10 cellular contexts compared by ENCODE assay signal in genomic region chrX:18146954-18147353, GRCh38.
DNase-seq lines count a peak whose midpoint lies in the region; ATAC-seq and TF ChIP-seq lines count a peak whose summit lies in the region.
"Had no signal": no experiment of that assay in that cellular context is flagged by ENCODE, and none has a peak within 500 bp of the region (broad histone marks: within the 10 kb centered on the region; RNA-seq: fewer than 3 reads in every experiment).

No MANE protein-coding gene starts in this region.

- no peak for TF ChIP-seq CTCF in astrocyte of the cerebellum (IDR thresholded peaks at IDR 0.05; ENCODE audit: low read depth, low read length, missing control alignments)

- in situ Hi-C loops in astrocyte of the cerebellum (cut with HindIII; ENCODE audit: low sequenced_read_pairs): no loop called here

- ATAC-seq in GM21619 (IDR thresholded peaks at IDR 0.05; ENCODE audit: unreplicated experiment): no peak
- ATAC-seq in HG02678 (IDR thresholded peaks at IDR 0.05; ENCODE audit: unreplicated experiment): no peak

- H3K4me3 ChIP-seq in astrocyte of the cerebellum (ENCODE audit: low read depth, low read length): no peak overlapping the region

- DNase-seq in SIG-M5 treated with dmso at 0.1 percent for 504 hours (lab: John Stamatoyannopoulos, UW; ENCODE audit: unreplicated experiment) (peak; percentile 8), SIG-M5 (lab: John Stamatoyannopoulos, UW) (no peak), LHCN-M2 (ENCODE audit: low read depth) (peak; percentile 0), astrocyte of the cerebellum (ENCODE audit: low read depth) (peak; percentile 2), myocyte (ENCODE audit: low read depth) (peak; percentile 22), SW 1271 (lab: John Stamatoyannopoulos, UW) (no peak)
- DNase-seq: central memory CD4-positive, alpha-beta T cell; NCI-H2029 treated with DMSO at 0.1 percent for 48 hours had no signal

Comparison
In these comparisons a context has a peak if more than half of its experiments do, and no peak if none do; other contexts are left out.
1. DNase-seq: peak in SIG-M5 treated with dmso at 0.1 percent for 504 hours (single experiment), LHCN-M2 (single experiment), astrocyte of the cerebellum (single experiment) and myocyte (single experiment); none in SIG-M5 (single experiment) and SW 1271 (0 of 2).